Comparison of ENCODE assay signal across 1 cellular context in the genomic region with DNA sequence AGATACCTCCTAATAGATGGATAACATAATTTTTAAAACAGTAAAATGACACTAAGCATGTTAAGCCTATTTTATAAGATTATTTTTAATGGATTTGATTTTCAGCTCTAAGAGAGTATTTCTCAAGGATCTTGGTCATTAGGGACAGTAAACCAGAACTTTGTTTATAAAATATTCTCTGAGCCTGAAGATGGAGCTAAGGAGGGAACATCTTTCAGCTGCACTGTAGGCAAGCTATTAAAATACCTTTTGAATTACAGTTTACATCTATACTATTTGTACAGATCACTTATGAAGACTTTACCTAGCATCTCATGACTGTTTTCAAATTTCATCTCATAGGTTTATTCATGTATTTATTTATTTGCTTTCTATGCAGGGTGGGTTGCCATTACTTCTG.
TF ChIP-seq lines count a peak whose summit lies in the region.

No MANE protein-coding gene starts in this region.

TF ChIP-seq in SK-N-SH treated with all-trans-retinoic acid at 6 μM for 48 hours, 23 proteins besides CTCF, POLR2A, EP300 and RAD21 (continued from another document):
- TF ChIP-seq TSHZ2 (CRISPR knock-in tag; IDR thresholded peaks at IDR 0.05) (no peak), OSR1 (CRISPR knock-in tag; IDR thresholded peaks at IDR 0.05) (no peak), PPARA (CRISPR knock-in tag; IDR thresholded peaks at IDR 0.05; ENCODE audit: borderline replicate concordance) (no peak), ZC3H10 (CRISPR knock-in tag; IDR thresholded peaks at IDR 0.05) (no peak), ARNTL (CRISPR knock-in tag; IDR thresholded peaks at IDR 0.05; ENCODE audit: borderline replicate concordance, low read depth) (no peak), CSDC2 (CRISPR knock-in tag; IDR thresholded peaks at IDR 0.05) (no peak), ESRRG (CRISPR knock-in tag; IDR thresholded peaks at IDR 0.05) (no peak), CSRNP3 (CRISPR knock-in tag; IDR thresholded peaks at IDR 0.05) (no peak), GLIS3 (CRISPR knock-in tag; IDR thresholded peaks at IDR 0.05) (no peak), SNAI2 (CRISPR knock-in tag; IDR thresholded peaks at IDR 0.05) (no peak)
- TF ChIP-seq, protein P1, sequence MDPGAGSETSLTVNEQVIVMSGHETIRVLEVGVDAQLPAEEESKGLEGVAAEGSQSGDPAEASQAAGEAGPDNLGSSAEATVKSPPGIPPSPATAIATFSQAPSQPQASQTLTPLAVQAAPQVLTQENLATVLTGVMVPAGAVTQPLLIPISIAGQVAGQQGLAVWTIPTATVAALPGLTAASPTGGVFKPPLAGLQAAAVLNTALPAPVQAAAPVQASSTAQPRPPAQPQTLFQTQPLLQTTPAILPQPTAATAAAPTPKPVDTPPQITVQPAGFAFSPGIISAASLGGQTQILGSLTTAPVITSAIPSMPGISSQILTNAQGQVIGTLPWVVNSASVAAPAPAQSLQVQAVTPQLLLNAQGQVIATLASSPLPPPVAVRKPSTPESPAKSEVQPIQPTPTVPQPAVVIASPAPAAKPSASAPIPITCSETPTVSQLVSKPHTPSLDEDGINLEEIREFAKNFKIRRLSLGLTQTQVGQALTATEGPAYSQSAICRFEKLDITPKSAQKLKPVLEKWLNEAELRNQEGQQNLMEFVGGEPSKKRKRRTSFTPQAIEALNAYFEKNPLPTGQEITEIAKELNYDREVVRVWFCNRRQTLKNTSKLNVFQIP (CRISPR knock-in tag; IDR thresholded peaks at IDR 0.05; ENCODE audit: borderline replicate concordance, low read depth) = no peak
